ENCODE assay signal across 8 cellular contexts in genomic region chr15:74906193-74906449, GRCh38. TPM values are rescaled to one million over a fixed set of nuclear protein-coding genes. Genes with fewer than 3 reads are reported as not detected.
DNase-seq lines count a peak whose midpoint lies in the region; ATAC-seq and TF ChIP-seq lines count a peak whose summit lies in the region.

No MANE protein-coding gene starts in this region.

- no peaks in the 10 kb centered on the region for H3K9me3 Mint-ChIP-seq in activated naive CD8-positive, alpha-beta T cell (ENCODE audit: low read depth)

- no peaks in the 10 kb centered on the region for H3K9me3 ChIP-seq in sigmoid colon

- H3K27ac ChIP-seq in ACC112 (ENCODE audit: low read depth, low read length): peak overlapping the region; percentile 56
- H3K27ac ChIP-seq in KMS-11: peak overlapping the region; percentile 35; the same call in 1 of the 2 replicates
- peak overlapping the region; percentile 91 to 97 (median 96) for H3K27ac ChIP-seq in sigmoid colon

- H3K36me3 ChIP-seq in ACC112 (ENCODE audit: insufficient read depth, low read length) (peaks cover 14% of the 10 kb centered on the region; the same call in 1 of the 2 replicates), KMS-11 (ENCODE audit: insufficient read depth) (no peaks in the 10 kb centered on the region), sigmoid colon (peaks cover 8 to 36% (median 13%) of the 10 kb centered on the region in 4 donors)

- DNase-seq in left ventricle myocardium superior (no peak), sigmoid colon (peak; percentile 71), COLO668 (lab: John Stamatoyannopoulos, UW; ENCODE audit: unreplicated experiment) (no peak), HuH-7.5 (ENCODE audit: low spot score) (no peak)

- H3K4me1 ChIP-seq in ACC112 (ENCODE audit: control insufficient read depth, insufficient read depth, low read length, unreplicated experiment) (peaks cover 15% of the 10 kb centered on the region), KMS-11 (ENCODE audit: low read depth, poor library complexity, severe bottlenecking) (peaks cover 21% of the 10 kb centered on the region), sigmoid colon (peaks cover 0 to 33% (median 28%) of the 10 kb centered on the region in 4 donors)

- peak overlapping the region; percentile 74 for H2AFZ ChIP-seq in ACC112 (ENCODE audit: low read length, unreplicated experiment)
- H2AFZ ChIP-seq in KMS-11 (ENCODE audit: low read depth): peak overlapping the region; percentile 97

- intact Hi-C loops in left ventricle myocardium superior (cut with micrococcal nuclease) (loop anchor here (10.0 kb wide), 1 partner anchor 61 kb away; the partner anchor contains the start of gene ULK3), sigmoid colon (cut with DNase I) (loop anchor here (1.0 to 5.0 kb wide), 2 partner anchors 32 to 34 kb away; partner anchors contain the start of genes COX5A and SCAMP2)

- peaks cover 38% of the 10 kb centered on the region for H3K4me1 Mint-ChIP-seq in activated naive CD8-positive, alpha-beta T cell (ENCODE audit: low read depth)

- TF ChIP-seq CTCF in KMS-11 (conservative IDR thresholded peaks at IDR 0.05; ENCODE audit: low read depth, low read length) (no peak), sigmoid colon (IDR thresholded peaks at IDR 0.05) (no peak)

- no peaks in the 10 kb centered on the region for H3K27me3 ChIP-seq in ACC112 (ENCODE audit: insufficient read depth, low read length)
- H3K27me3 ChIP-seq in KMS-11 (ENCODE audit: insufficient read depth, low read depth): no peaks in the 10 kb centered on the region
- no peaks in the 10 kb centered on the region for H3K27me3 ChIP-seq in sigmoid colon

- 0 to 1% methylated on average over 17 of the region's 17 CpGs for WGBS in sigmoid colon, 2 donors

- no peak for TF ChIP-seq POLR2A in sigmoid colon (IDR thresholded peaks at IDR 0.05)

- H3K36me3 Mint-ChIP-seq in activated naive CD8-positive, alpha-beta T cell: no peaks in the 10 kb centered on the region

- H3K79me2 ChIP-seq in ACC112 (ENCODE audit: control insufficient read depth, insufficient read depth, low read length, unreplicated experiment) (peaks cover 25% of the 10 kb centered on the region), KMS-11 (ENCODE audit: insufficient read depth, low read depth) (no peaks in the 10 kb centered on the region; the same call in 1 of the 2 replicates)

- H3K4me3 ChIP-seq in ACC112 (ENCODE audit: low read depth, low read length) (peak overlapping the region; percentile 77), KMS-11 (IDR thresholded peaks at IDR 0.05; ENCODE audit: insufficient read depth, low read depth, low read length) (no peak overlapping the region), sigmoid colon (peak overlapping the region; percentile 77 to 90 (median 86))

- no peaks in the 10 kb centered on the region for H3K27me3 Mint-ChIP-seq in activated naive CD8-positive, alpha-beta T cell

- peak overlapping the region; percentile 82 for H3K4me2 ChIP-seq in KMS-11

- peak overlapping the region; percentile 62 for H3K27ac Mint-ChIP-seq in activated naive CD8-positive, alpha-beta T cell

- peak overlapping the region; percentile 65 for H3K9ac ChIP-seq in KMS-11

- TF ChIP-seq EP300 in sigmoid colon (IDR thresholded peaks at IDR 0.05): no peak

- peak overlapping the region; percentile 95 for H3K4me3 Mint-ChIP-seq in activated naive CD8-positive, alpha-beta T cell

- ATAC-seq in GM19452 (IDR thresholded peaks at IDR 0.05; ENCODE audit: unreplicated experiment) (peak; percentile 28), left ventricle myocardium superior (peak; percentile 30)

- H4K20me1 ChIP-seq in KMS-11 (ENCODE audit: insufficient read depth): no peaks in the 10 kb centered on the region

RNA-seq across cellular contexts. Expression of gene FAM219B, which starts 0.5 kb away (rescaled TPM):
- total RNA-seq in left ventricle myocardium superior: 110 TPM
- total RNA-seq in sigmoid colon: 10 to 100 TPM; 50.5 to 65.0 (median 57.2) TPM
- polyA plus RNA-seq in sigmoid colon: 10 to 100 TPM; 16.6 to 38.4 (median 30.1) TPM

RNA-seq across cellular contexts. Expression of gene MPI, which starts 16.3 kb away (rescaled TPM):
- total RNA-seq in left ventricle myocardium superior (53.7 TPM), sigmoid colon (10 to 100 TPM; 34.9 to 52.0 (median 45.5) TPM)
- 10 to 100 TPM; 45.6 to 87.4 (median 56.5) TPM for polyA plus RNA-seq in sigmoid colon

RNA-seq across cellular contexts. Expression of gene COX5A, which starts 31.8 kb away (rescaled TPM):
- total RNA-seq in left ventricle myocardium superior (1,577 TPM), sigmoid colon (100 to 1,000 TPM in 1 of 4 donors, 10 to 100 TPM in 3; 73.7 to 124 (median 81.6) TPM)
- 1,000 to 10,000 TPM in 1 of 3 donors, 100 to 1,000 TPM in 2; 783 to 1,227 (median 854) TPM for polyA plus RNA-seq in sigmoid colon

RNA-seq across cellular contexts. Expression of gene SCAMP2, which starts 33.0 kb away (rescaled TPM):
- total RNA-seq in left ventricle myocardium superior: 46.2 TPM
- 10 to 100 TPM; 27.8 to 37.8 (median 36.2) TPM for total RNA-seq in sigmoid colon
- polyA plus RNA-seq in sigmoid colon: 100 to 1,000 TPM in 1 of 3 donors, 10 to 100 TPM in 2; 28.7 to 131 (median 33.0) TPM

RNA-seq across cellular contexts. Expression of gene RPP25, which starts 50.5 kb away (rescaled TPM):
- total RNA-seq in left ventricle myocardium superior (2.3 TPM), sigmoid colon (1 to 10 TPM; 3.7 to 4.8 (median 4.7) TPM)
- 10 to 100 TPM in 2 of 3 donors, 1 to 10 TPM in 1; 9.0 to 24.0 (median 16.1) TPM for polyA plus RNA-seq in sigmoid colon

Comparison
In these comparisons a context has a peak if more than half of its experiments do, and no peak if none do; other contexts are left out.
1. H3K27ac ChIP-seq: peak in every context shown above with its lines; median percentile 96 in sigmoid colon; 56 in ACC112; 35 in KMS-11.
2. RNA of gene COX5A, which starts 31.8 kb away (total RNA-seq): 1,577 TPM in left ventricle myocardium superior (single experiment); 73.7 to 124 TPM in sigmoid colon; every median in the first group is over 10 times any median in the second.